In genomic region chr10:132577350-132578005, GRCh38 we compare ENCODE assay signal across 11 cellular contexts. TPM values are rescaled to one million over a fixed set of nuclear protein-coding genes. Genes with fewer than 3 reads are reported as not detected.
DNase-seq lines count a peak whose midpoint lies in the region; ATAC-seq and TF ChIP-seq lines count a peak whose summit lies in the region.
"Had no signal": no experiment of that assay in that cellular context is flagged by ENCODE, and none has a peak within 500 bp of the region (broad histone marks: within the 10 kb centered on the region; RNA-seq: fewer than 3 reads in every experiment).

No MANE protein-coding gene starts in this region.

- H3K27ac Mint-ChIP-seq in IgD-negative memory B cell: peak overlapping the region in 2 of 3 donors; percentile 37 to 80

- in situ Hi-C loops in KBM-7 (cut with MboI; ENCODE audit: low pct_unique_long_range_greater_than_20kb, low sequenced_read_pairs): no loop called here

- H3K27me3 ChIP-seq in body of pancreas (no peaks in the 10 kb centered on the region), thoracic aorta (replicated peaks; ENCODE audit: insufficient read depth) (no peaks in the 10 kb centered on the region)
- H3K27me3 ChIP-seq: neutrophil had no signal

- peaks cover 1% of the 10 kb centered on the region for H3K27me3 Mint-ChIP-seq in IgD-negative memory B cell

- 0 to 31% methylated on average over 1 to 16 of the region's 16 CpGs for WGBS in body of pancreas, 2 donors

- peaks cover 2% of the 10 kb centered on the region for H3K36me3 Mint-ChIP-seq in IgD-negative memory B cell

- DNase-seq in body of pancreas (peak; percentile 58 to 74 (median 67)), left kidney (ENCODE audit: low read depth, low spot score) (peak; percentile 30), thoracic aorta (ENCODE audit: low spot score) (no peak), KBM-7 (no peak), NCI-H82 treated with DMSO at 0.1 percent for 48 hours (lab: John Stamatoyannopoulos, UW; ENCODE audit: unreplicated experiment) (no peak)
- no peak for DNase-seq in activated T-cell treated with anti-CD3 and anti-CD28 coated beads, Interleukin-2, amount 50 U/mL, for 48 hours
- no peak for DNase-seq in activated CD8-positive, alpha-beta memory T cell treated with anti-CD3 and anti-CD28 coated beads for 24 hours
- DNase-seq: NCI-H1930, SHP77 had no signal

- H3K27ac ChIP-seq in body of pancreas: no peak overlapping the region
- H3K27ac ChIP-seq in thoracic aorta: peak overlapping the region in 1 of 2 donors; percentile 24
- H3K27ac ChIP-seq: neutrophil had no signal

- TF ChIP-seq CTCF in body of pancreas (IDR thresholded peaks at IDR 0.05) (peak; percentile 15 to 67 (median 60)), thoracic aorta (IDR thresholded peaks at IDR 0.05) (peak; percentile 53)

- H3K9me3 Mint-ChIP-seq in IgD-negative memory B cell: peaks cover 0 to 2% (median 0%) of the 10 kb centered on the region in 3 donors

- no peaks in the 10 kb centered on the region for H3K36me3 ChIP-seq in body of pancreas (replicated peaks in 1 of 2; ENCODE audit: insufficient read depth in 1 of 2, low read depth in 2 of 2)
- H3K36me3 ChIP-seq in thoracic aorta: no peaks in the 10 kb centered on the region
- H3K36me3 ChIP-seq: neutrophil had no signal

- H3K9me3 ChIP-seq in body of pancreas: no peaks in the 10 kb centered on the region
- no peaks in the 10 kb centered on the region for H3K9me3 ChIP-seq in thoracic aorta
- H3K9me3 ChIP-seq: neutrophil had no signal

- H3K4me3 ChIP-seq in body of pancreas (no peak overlapping the region), thoracic aorta (no peak overlapping the region)

- ATAC-seq in body of pancreas: peak; percentile 65
- ATAC-seq in thoracic aorta (ENCODE audit: insufficient number of reproducible peaks, low FRiP score, low read depth): no peak

- no peak for TF ChIP-seq POLR2A in body of pancreas (IDR thresholded peaks at IDR 0.05)

- H3K4me1 ChIP-seq in body of pancreas (peaks cover 51% of the 10 kb centered on the region), thoracic aorta (ENCODE audit: control insufficient read depth in 1 of 2, low read depth in 2 of 2) (peaks cover 27 to 68% of the 10 kb centered on the region in 2 donors)

- peak overlapping the region in 1 of 4 donors; percentile 18 for H3K4me3 Mint-ChIP-seq in IgD-negative memory B cell

- intact Hi-C loops in body of pancreas (cut with DNase I): loop anchor here (5.0 kb wide), 1 partner anchor 120 kb away; no protein-coding TSS in a partner anchor

- H3K4me1 Mint-ChIP-seq in IgD-negative memory B cell: peaks cover 22 to 28% (median 26%) of the 10 kb centered on the region in 3 donors

RNA-seq across cellular contexts. Expression of gene INPP5A, which starts 39.9 kb away (rescaled TPM):
- polyA plus RNA-seq in IgD-negative memory B cell: 0.94 TPM
- total RNA-seq in body of pancreas: 10 to 100 TPM in 1 of 2 donors, 1 to 10 TPM in 1; 9.2 to 14.5 TPM
- 100 to 1,000 TPM; 120 to 142 TPM for total RNA-seq in thoracic aorta

Comparison
In these comparisons a context has a peak if more than half of its experiments do, and no peak if none do; other contexts are left out.
1. DNase-seq: peak in body of pancreas (4 of 4) and left kidney (single experiment); none in thoracic aorta (single experiment), activated T-cell treated with anti-CD3 and anti-CD28 coated beads, Interleukin-2, amount 50 U/mL, for 48 hours (0 of 2), activated CD8-positive, alpha-beta memory T cell treated with anti-CD3 and anti-CD28 coated beads for 24 hours (single experiment), KBM-7 (single experiment) and NCI-H82 treated with DMSO at 0.1 percent for 48 hours (single experiment).
2. RNA of gene INPP5A, which starts 39.9 kb away (total RNA-seq): 120 to 142 TPM in thoracic aorta; 9.2 to 14.5 TPM in body of pancreas; every median in the first group is over 4 times any median in the second.